Comparison of ENCODE assay signal across 15 cellular contexts in the genomic region with DNA sequence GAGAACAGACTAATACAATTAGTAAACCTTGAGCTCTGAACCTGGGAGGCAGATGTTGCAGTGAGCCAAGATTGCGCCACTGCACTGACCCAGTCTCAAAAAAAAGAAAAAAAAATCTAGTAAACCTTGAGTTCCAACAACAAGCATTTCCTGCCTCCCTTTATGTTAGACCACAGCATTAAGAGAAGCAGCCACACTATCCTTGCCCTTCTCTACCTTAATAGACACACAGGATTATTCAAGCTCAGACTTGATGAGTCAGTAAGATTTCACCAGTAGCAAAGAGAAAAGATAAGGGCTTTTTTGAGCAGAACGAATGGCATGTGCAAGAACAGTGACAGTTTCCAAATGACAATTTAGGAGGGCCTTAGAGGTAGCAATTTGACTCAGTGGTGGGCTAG. TPM values are rescaled to one million over a fixed set of nuclear protein-coding genes. Genes with fewer than 3 reads are reported as not detected.
A peak's percentile ranks its signal among the peaks of the same experiment; 100 is the strongest.
DNase-seq lines count a peak whose midpoint lies in the region; ATAC-seq, FAIRE-seq and TF ChIP-seq lines count a peak whose summit lies in the region.
"Had no signal": no experiment of that assay in that cellular context is flagged by ENCODE, and none has a peak within 500 bp of the region (broad histone marks: within the 10 kb centered on the region; RNA-seq: fewer than 3 reads in every experiment).

No MANE protein-coding gene starts in this region.

- no peak overlapping the region for H3K4me3 ChIP-seq in fibroblast of pulmonary artery (replicated peaks; ENCODE audit: low read depth, low read length)

- peak; percentile 92 for FAIRE-seq in RCC 7860 (lab: Jason Lieb, UNC)
- FAIRE-seq in urothelium cell line (lab: Jason Lieb, UNC) = no peak
- FAIRE-seq: HTR-8/SVneo had no signal

- TF ChIP-seq CTCF in fibroblast of pulmonary artery (IDR thresholded peaks at IDR 0.05; ENCODE audit: low read length, missing control alignments) = no peak

- H3K9me3 Mint-ChIP-seq in activated naive CD4-positive, alpha-beta T cell treated with anti-CD3 and anti-CD28 coated beads, Interleukin-2, amount 50 U/mL, for 72 hours = peaks cover 5 to 25% of the 10 kb centered on the region in 2 donors
- H3K9me3 Mint-ChIP-seq: central memory CD8-positive, alpha-beta T cell; memory B cell had no signal

- H3K36me3 Mint-ChIP-seq in activated naive CD4-positive, alpha-beta T cell treated with anti-CD3 and anti-CD28 coated beads, Interleukin-2, amount 50 U/mL, for 72 hours = peaks cover 10 to 29% of the 10 kb centered on the region in 2 donors

- peak; percentile 70 to 71 for ATAC-seq in activated naive CD4-positive, alpha-beta T cell treated with anti-CD3 and anti-CD28 coated beads, Interleukin-2, amount 50 U/mL, for 72 hours

- peak overlapping the region in 1 of 2 donors; percentile 34 for H3K27ac Mint-ChIP-seq in activated naive CD4-positive, alpha-beta T cell treated with anti-CD3 and anti-CD28 coated beads, Interleukin-2, amount 50 U/mL, for 72 hours
- H3K27ac Mint-ChIP-seq: activated T-helper 2 cell treated with anti-CD3 and anti-CD28 coated beads, Interferon-gamma antibody, Interleukin-2, Interleukin-4, amounts not matched to agents 10 μg/mL and 5 μg/mL and 100 μg/mL, durations not matched to agents 14 hours and 24 hours and 36 hours; B cell; memory B cell had no signal

- no peak for DNase-seq in activated naive CD4-positive, alpha-beta T cell treated with anti-CD3 and anti-CD28 coated beads, Interleukin-2, amount 50 U/mL, for 72 hours (ENCODE audit: low spot score in 2 of 2)
- DNase-seq in activated naive CD4-positive, alpha-beta T cell (lab: John Stamatoyannopoulos, UW) = no peak
- DNase-seq in RCC 7860 (ENCODE audit: low spot score) (peak; percentile 80), fibroblast of pulmonary artery (ENCODE audit: low read depth) (peak; percentile 65), urothelium cell line (ENCODE audit: low spot score) (peak; percentile 25), LoVo (ENCODE audit: low spot score) (no peak), NOMO-1 (lab: John Stamatoyannopoulos, UW; ENCODE audit: unreplicated experiment in 2 of 2) (no peak), HT-29 (ENCODE audit: low spot score) (no peak)
- DNase-seq: H7, NCI-H1436 treated with DMSO at 0.1 percent for 48 hours had no signal

RNA-seq across cellular contexts. Expression of gene GLS, which starts 18.0 kb away (rescaled TPM):
- total RNA-seq in activated naive CD4-positive, alpha-beta T cell treated with anti-CD3 and anti-CD28 coated beads, Interleukin-2, amount 50 U/mL, for 72 hours = 100 to 1,000 TPM; 282 to 501 TPM
- 25.2 and 27.7 TPM in 2 replicates for total RNA-seq in HT-29 (2014; rRNA removed; shearing (Covaris generic))

Comparison
In these comparisons a context has a peak if more than half of its experiments do, and no peak if none do; other contexts are left out.
1. DNase-seq: peak in RCC 7860 (single experiment), fibroblast of pulmonary artery (single experiment) and urothelium cell line (single experiment); none in activated naive CD4-positive, alpha-beta T cell treated with anti-CD3 and anti-CD28 coated beads, Interleukin-2, amount 50 U/mL, for 72 hours (0 of 2), activated naive CD4-positive, alpha-beta T cell (0 of 4), LoVo (single experiment), NOMO-1 (0 of 2) and HT-29 (single experiment).